19 cellular contexts compared by ENCODE assay signal in the genomic region with DNA sequence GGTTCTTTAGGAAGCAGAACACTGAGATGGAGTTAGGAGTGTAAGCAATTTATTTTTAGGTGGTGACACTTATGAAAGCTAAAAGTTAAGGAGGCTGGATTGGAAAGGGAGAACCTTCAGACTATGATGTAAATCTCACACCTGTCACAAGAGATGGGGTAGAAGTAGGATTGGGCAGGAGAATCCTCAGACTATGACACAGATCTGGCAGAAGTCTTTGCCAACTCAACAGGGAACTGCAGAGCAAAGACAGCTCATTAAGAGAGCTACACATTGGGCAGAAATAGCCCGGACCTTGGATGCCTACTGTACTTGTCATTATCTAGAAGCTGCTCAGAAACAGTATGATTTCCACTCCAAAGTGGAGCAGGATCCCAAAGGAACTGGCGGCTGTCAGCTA.
"Had no signal": no experiment of that assay in that cellular context is flagged by ENCODE, and none has a peak within 500 bp of the region (broad histone marks: within the 10 kb centered on the region; RNA-seq: fewer than 3 reads in every experiment).

No MANE protein-coding gene starts in this region.

- H3K4me1 Mint-ChIP-seq: naive thymus-derived CD4-positive, alpha-beta T cell; neural progenitor cell had no signal

- H3K27ac ChIP-seq: esophagus squamous epithelium, foreskin keratinocyte, neural progenitor cell, ovary, right lobe of liver, thyroid gland had no signal

- H3K4me3 ChIP-seq: esophagus squamous epithelium, neural progenitor cell, ovary, right lobe of liver, smooth muscle cell, thyroid gland had no signal

- H3K36me3 Mint-ChIP-seq: activated naive CD8-positive, alpha-beta T cell; naive thymus-derived CD4-positive, alpha-beta T cell; neural progenitor cell had no signal

- ATAC-seq: foreskin keratinocyte; left lobe of liver; naive thymus-derived CD4-positive, alpha-beta T cell; right lobe of liver had no signal

- DNase-seq: activated CD4-positive, alpha-beta T cell treated with anti-CD3 and anti-CD28 coated beads, Interleukin-2, amount 50 U/mL, for 4 hours; activated gamma-delta T cell treated with Interleukin-2 at 50 U/mL for 16 hours; dermis blood vessel endothelial cell; effector memory CD4-positive, alpha-beta T cell; esophagus squamous epithelium; foreskin keratinocyte; glutamatergic neuron; hippocampal formation; islet precursor cell; naive thymus-derived CD4-positive, alpha-beta T cell; ovary; right lobe of liver; stimulated activated naive CD4-positive, alpha-beta T cell; thyroid gland had no signal

- H3K27me3 ChIP-seq: esophagus squamous epithelium, foreskin keratinocyte, neural progenitor cell, ovary, right lobe of liver, thyroid gland had no signal

- H3K4me3 Mint-ChIP-seq: activated naive CD8-positive, alpha-beta T cell; activated T-helper 1 cell treated with anti-CD3 and anti-CD28 coated beads, Interleukin-12 subunit alpha, Interleukin-12 subunit beta, Interleukin-2, Interleukin-4 antibody, amounts not matched to agents 30 ng/mL and 10 ng/mL and 1 ng/mL, durations not matched to agents 14 hours and 24 hours and 36 hours; naive thymus-derived CD4-positive, alpha-beta T cell; neural progenitor cell had no signal

- H3K27me3 Mint-ChIP-seq: activated naive CD8-positive, alpha-beta T cell had no signal

- H3K27ac Mint-ChIP-seq: activated naive CD8-positive, alpha-beta T cell; activated T-helper 1 cell treated with anti-CD3 and anti-CD28 coated beads, Interleukin-12 subunit alpha, Interleukin-12 subunit beta, Interleukin-2, Interleukin-4 antibody, amounts not matched to agents 30 ng/mL and 10 ng/mL and 1 ng/mL, durations not matched to agents 14 hours and 24 hours and 36 hours; naive thymus-derived CD4-positive, alpha-beta T cell; neural progenitor cell had no signal

- H3K9me3 ChIP-seq: esophagus squamous epithelium, ovary, right lobe of liver, thyroid gland had no signal

- H3K36me3 ChIP-seq: esophagus squamous epithelium, neural progenitor cell, ovary, right lobe of liver, thyroid gland had no signal

- H3K9me3 Mint-ChIP-seq: activated T-helper 1 cell treated with anti-CD3 and anti-CD28 coated beads, Interleukin-12 subunit alpha, Interleukin-12 subunit beta, Interleukin-2, Interleukin-4 antibody, amounts not matched to agents 30 ng/mL and 10 ng/mL and 1 ng/mL, durations not matched to agents 14 hours and 24 hours and 36 hours; neural progenitor cell had no signal

- H3K4me1 ChIP-seq: esophagus squamous epithelium, neural progenitor cell, right lobe of liver, thyroid gland had no signal
